ENCODE assay signal across 8 cellular contexts in genomic region chr2:170928824-170929685, GRCh38. TPM values are rescaled to one million over a fixed set of nuclear protein-coding genes. Genes with fewer than 3 reads are reported as not detected.
A peak's percentile ranks its signal among the peaks of the same experiment; 100 is the strongest.
DNase-seq lines count a peak whose midpoint lies in the region; ATAC-seq, FAIRE-seq and TF ChIP-seq lines count a peak whose summit lies in the region.

Gene GORASP2, plus strand, starts transcription at chr2:170929253. Its CDS starts 88 bp downstream, at chr2:170929341.

- peak within 1 kb of the TSS; percentile 96 for H3K27ac ChIP-seq in BLaER1

- peaks cover 20% of the 10 kb centered on the region for H3K36me3 Mint-ChIP-seq in activated CD4-positive, alpha-beta T cell treated with anti-CD3 and anti-CD28 coated beads for 36 hours (ENCODE audit: low read depth)

- peak within 1 kb of the TSS; percentile 96 for H3K4me3 Mint-ChIP-seq in activated CD4-positive, alpha-beta T cell treated with anti-CD3 and anti-CD28 coated beads for 36 hours

- peak; percentile 91 for TF ChIP-seq CTCF in choroid plexus epithelial cell (conservative IDR thresholded peaks at IDR 0.05; ENCODE audit: low read depth, low read length)

- H3K4me3 ChIP-seq in BLaER1 (peak within 1 kb of the TSS; percentile 98), choroid plexus epithelial cell (ENCODE audit: low read depth, low read length) (peak within 1 kb of the TSS; percentile 87)

- H3K4me1 ChIP-seq in BLaER1: peaks cover 32% of the 10 kb centered on the region

- POLR2A ChIA-PET in activated CD4-positive, alpha-beta T cell treated with anti-CD3 and anti-CD28 coated beads for 36 hours (lab: Charles Lee): interaction anchor here (0.5 to 2.7 kb wide), 6 partner anchors 9 to 1200 kb away, joined by 3 to 17 read pairs (median 4); partner anchors contain the start of genes DCAF17 and METTL8

- peaks cover 49% of the 10 kb centered on the region for H4K20me1 ChIP-seq in BLaER1

- peak; percentile 96 for FAIRE-seq in GM19239 (lab: Jason Lieb, UNC)

- H3K36me3 ChIP-seq in BLaER1: peaks cover 23% of the 10 kb centered on the region

- H3K9me3 ChIP-seq in BLaER1: peaks cover 28% of the 10 kb centered on the region

- no peaks in the 10 kb centered on the region for H3K27me3 ChIP-seq in BLaER1

- H3K9me3 Mint-ChIP-seq in activated CD4-positive, alpha-beta T cell treated with anti-CD3 and anti-CD28 coated beads for 36 hours (ENCODE audit: low read depth): peaks cover 2% of the 10 kb centered on the region

- peak within 1 kb of the TSS; percentile 87 for H3K4me2 ChIP-seq in BLaER1

- H3K27ac Mint-ChIP-seq in activated CD4-positive, alpha-beta T cell treated with anti-CD3 and anti-CD28 coated beads for 36 hours: peak within 1 kb of the TSS; percentile 96

- H3K9ac ChIP-seq in BLaER1: peak within 1 kb of the TSS; percentile 96

- H3K4me1 Mint-ChIP-seq in activated CD4-positive, alpha-beta T cell treated with anti-CD3 and anti-CD28 coated beads for 36 hours: peaks cover 36% of the 10 kb centered on the region

- intact Hi-C loops in activated CD4-positive, alpha-beta T cell treated with anti-CD3 and anti-CD28 coated beads for 36 hours (cut with DNase I, micrococcal nuclease): loop anchor here (1.0 to 10.0 kb wide), 21 partner anchors 44 to 1627 kb away; partner anchors contain the start of genes DCAF17 (in 2 of the 2), ERICH2 (in 2 of the 2), CFAP210 (in 1 of the 2) and DLX2 (in 1 of the 2)

- ATAC-seq in HG03457 (IDR thresholded peaks at IDR 0.05; ENCODE audit: unreplicated experiment): peak; percentile 93
- peak; percentile 94 for ATAC-seq in activated CD4-positive, alpha-beta T cell treated with anti-CD3 and anti-CD28 coated beads for 36 hours

- H3K27me3 Mint-ChIP-seq in activated CD4-positive, alpha-beta T cell treated with anti-CD3 and anti-CD28 coated beads for 36 hours: no peaks in the 10 kb centered on the region

- DNase-seq in GM19239 (ENCODE audit: insufficient read length, low spot score) (peak; percentile 88), NCI-H524 (lab: John Stamatoyannopoulos, UW) (peak; percentile 97 to 99), choroid plexus epithelial cell (ENCODE audit: low read depth) (peak; percentile 100), kidney glomerular epithelial cell (lab: John Stamatoyannopoulos, UW) (peak; percentile 99)
- DNase-seq in activated CD4-positive, alpha-beta T cell treated with anti-CD3 and anti-CD28 coated beads for 36 hours: peak; percentile 99
- DNase-seq in stimulated activated CD4-positive, alpha-beta T cell treated with anti-CD3 and anti-CD28 coated beads, Interleukin-1b, Interleukin-23, amount 100 ng/mL, for 1 hour (ENCODE audit: low read depth in 2 of 2): peak; percentile 84 to 94

- CTCF ChIA-PET in activated CD4-positive, alpha-beta T cell treated with anti-CD3 and anti-CD28 coated beads for 36 hours (lab: Charles Lee): interaction anchor here (0.5 to 3.1 kb wide), 47 partner anchors 9 to 1256 kb away, joined by 3 to 16 read pairs (median 4); partner anchors contain the start of genes DCAF17, ERICH2, GAD1 and METTL8

RNA-seq across cellular contexts. Expression of gene GORASP2, which starts in this region (rescaled TPM):
- total RNA-seq in activated CD4-positive, alpha-beta T cell treated with anti-CD3 and anti-CD28 coated beads for 36 hours: 10 to 100 TPM; 66.5 to 69.8 TPM

Comparison
In these comparisons a context has a peak if more than half of its experiments do, and no peak if none do; other contexts are left out.
1. Peak in every context shown above with its lines: DNase-seq, ATAC-seq, H3K4me3 ChIP-seq and H3K27ac ChIP-seq.